Comparison of ENCODE assay signal across 32 cellular contexts in the genomic region with DNA sequence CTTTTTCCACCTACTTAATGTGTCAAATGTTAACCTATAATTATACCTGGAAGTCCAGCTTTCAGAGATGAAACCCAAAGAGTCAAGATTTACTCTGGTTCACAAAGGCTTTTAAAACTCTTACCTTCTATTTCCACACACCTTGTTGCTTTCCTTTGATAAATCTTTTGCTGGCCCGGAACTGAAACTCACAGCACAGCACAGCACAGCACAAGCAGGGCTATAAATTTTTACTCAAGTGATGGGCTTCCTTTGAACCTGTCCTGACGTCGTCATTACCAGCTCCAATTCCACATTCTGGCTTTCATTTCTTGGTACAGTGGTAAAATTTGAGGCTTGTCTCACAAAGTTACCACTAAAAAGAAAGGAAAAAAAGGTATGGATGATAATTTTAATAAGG.
"Had no signal": no experiment of that assay in that cellular context is flagged by ENCODE, and none has a peak within 500 bp of the region (broad histone marks: within the 10 kb centered on the region; RNA-seq: fewer than 3 reads in every experiment).

No MANE protein-coding gene starts in this region.

- ATAC-seq: Panc1, Right ventricle myocardium inferior, SK-N-SH treated with all-trans-retinoic acid at 6 μM for 48 hours had no signal

- H3K27ac ChIP-seq: PC-9, RWPE1, SJCRH30, SK-N-MC had no signal

- H3K4me2 ChIP-seq: PC-9 had no signal

- H2AFZ ChIP-seq: PC-9 had no signal

- H3K9me3 ChIP-seq: SJCRH30 had no signal

- H3K36me3 ChIP-seq: SJCRH30 had no signal

- H3K27me3 ChIP-seq: SJCRH30 had no signal

- FAIRE-seq: RCC 7860 had no signal

- DNase-seq: KG1, NCI-H1048, NCI-H1092 treated with DMSO at 0.1 percent for 48 hours, NCI-H1105 treated with DMSO at 0.1 percent for 48 hours, NCI-H1417, NCI-H1436, NCI-H146, NCI-H1694, NCI-H187, NCI-H1930, NCI-H2029 treated with DMSO at 0.1 percent for 48 hours, NCI-H2081 treated with DMSO at 0.1 percent for 48 hours, NCI-H2107, NCI-H2171, NCI-H226, NCI-H446 treated with DMSO at 0.1 percent for 48 hours, NCI-H510A, NCI-H524, NCI-H526, NCI-H69, NCI-H748 treated with DMSO at 0.1 percent for 48 hours, NCI-H82, PC-9, SHP77, SIG-M5, SJCRH30 had no signal

- H3K4me1 ChIP-seq: SJCRH30 had no signal

- H3K4me3 ChIP-seq: PC-9, SJCRH30, SK-N-MC had no signal
